In genomic region chr9:117945286-117945685, GRCh38 we compare ENCODE assay signal across 21 cellular contexts.
DNase-seq lines count a peak whose midpoint lies in the region; ATAC-seq, FAIRE-seq and TF ChIP-seq lines count a peak whose summit lies in the region.
"Had no signal": no experiment of that assay in that cellular context is flagged by ENCODE, and none has a peak within 500 bp of the region (broad histone marks: within the 10 kb centered on the region; RNA-seq: fewer than 3 reads in every experiment).

No MANE protein-coding gene starts in this region.

- WGBS in mammary epithelial cell (ENCODE audit: low coverage, missing lambda C conversion rate) = 77% methylated on average over 4 of the region's 4 CpGs
- no CpG with 5 or more reads among the region's 4 CpGs for WGBS in trophoblast cell (ENCODE audit: extremely low coverage, insufficient coverage, insufficient read length)
- WGBS in pancreas, 2 donors = 64% methylated on average over 4 of the region's 4 CpGs
- 21% methylated on average over 4 of the region's 4 CpGs for WGBS in HepG2 (ENCODE audit: low lambda C conversion rate)

- FAIRE-seq in pancreas (lab: Jason Lieb, UNC) (no peak), HepG2 (lab: Jason Lieb, UNC) (no peak)
- FAIRE-seq: G401.6, RCC 7860 had no signal

- no peak overlapping the region for H3K9ac ChIP-seq in MM.1S (ENCODE audit: low read length)
- H3K9ac ChIP-seq in mammary epithelial cell (ENCODE audit: insufficient read depth, low read length) = no peak overlapping the region
- H3K9ac ChIP-seq in trophoblast cell (ENCODE audit: low read length) = no peak overlapping the region
- no peak overlapping the region for H3K9ac ChIP-seq in HepG2 (ENCODE audit: insufficient read depth, low read depth, low read length)
- H3K9ac ChIP-seq: BLaER1, GM23248 had no signal

- no peak overlapping the region for H4K8ac ChIP-seq in trophoblast cell (ENCODE audit: low read depth, low read length)

- no peak overlapping the region for H3K23ac ChIP-seq in trophoblast cell (ENCODE audit: low read length)

- no peak overlapping the region for H3K14ac ChIP-seq in trophoblast cell (ENCODE audit: low read length)

- TF ChIP-seq RAD21 in HepG2 (CRISPR knock-in tag; IDR thresholded peaks at IDR 0.05) = no peak

- H3K4me1 ChIP-seq in MM.1S (ENCODE audit: low read length) (peaks cover 5% of the 10 kb centered on the region; the same call in 1 of the 2 replicates), mammary epithelial cell (ENCODE audit: insufficient read depth, low read length) (peaks cover 7% of the 10 kb centered on the region), trophoblast cell (ENCODE audit: control insufficient read depth in 1 of 2, insufficient read depth in 2 of 2, low read length in 2 of 2) (peaks cover 0 to 6% of the 10 kb centered on the region in 2 experiments), pancreas (no peaks in the 10 kb centered on the region), HepG2 (ENCODE audit: insufficient read depth, low read length) (no peaks in the 10 kb centered on the region)
- H3K4me1 ChIP-seq: BLaER1, SJCRH30 had no signal

- H3K4me2 ChIP-seq in MM.1S (ENCODE audit: low read depth, low read length) = peak overlapping the region; percentile 19
- H3K4me2 ChIP-seq in mammary epithelial cell (ENCODE audit: insufficient read depth, low read depth, low read length) = peak overlapping the region; percentile 41
- no peak overlapping the region for H3K4me2 ChIP-seq in trophoblast cell (ENCODE audit: low read length)
- H3K4me2 ChIP-seq in HepG2 (ENCODE audit: low read depth, low read length) = no peak overlapping the region
- H3K4me2 ChIP-seq: BLaER1 had no signal

- no peak for TF ChIP-seq POLR2A in HepG2 (IDR thresholded peaks at IDR 0.05; ENCODE audit: insufficient read depth in 1 of 2, low read depth in 2 of 2, low read length in 2 of 2)

- no peak overlapping the region for H2BK12ac ChIP-seq in trophoblast cell (ENCODE audit: low read length)

- TF ChIP-seq EP300 in HepG2 (IDR thresholded peaks at IDR 0.05; ENCODE audit: low read depth in 2 of 2, low read length in 2 of 2) (no peak), HepG2 (CRISPR knock-in tag; IDR thresholded peaks at IDR 0.05; ENCODE audit: borderline replicate concordance) (no peak)

- no peak overlapping the region for H2AFZ ChIP-seq in MM.1S (ENCODE audit: low read length)
- peak overlapping the region; percentile 42 for H2AFZ ChIP-seq in mammary epithelial cell (ENCODE audit: low read depth, low read length)
- no peak overlapping the region for H2AFZ ChIP-seq in trophoblast cell (ENCODE audit: insufficient read depth, low read length, poor library complexity)
- H2AFZ ChIP-seq in HepG2 (ENCODE audit: low read length) = no peak overlapping the region
- H2AFZ ChIP-seq: GM23248 had no signal

- intact Hi-C loops in mammary epithelial cell (cut with micrococcal nuclease) (no loop called here), pancreas (cut with DNase I) (no loop called here), HepG2 (cut with micrococcal nuclease; ENCODE audit: unreplicated experiment) (no loop called here)

- peaks cover 3% of the 10 kb centered on the region for H3K79me1 ChIP-seq in trophoblast cell (ENCODE audit: low read length)

- no peaks in the 10 kb centered on the region for H3K36me3 ChIP-seq in MM.1S (replicated peaks; ENCODE audit: insufficient read depth, low read length)
- no peaks in the 10 kb centered on the region for H3K36me3 ChIP-seq in mammary epithelial cell (ENCODE audit: insufficient read depth, low read length)
- no peaks in the 10 kb centered on the region for H3K36me3 ChIP-seq in trophoblast cell (ENCODE audit: control insufficient read depth in 1 of 2, insufficient read depth in 2 of 2, low read length in 2 of 2)
- no peaks in the 10 kb centered on the region for H3K36me3 ChIP-seq in pancreas
- no peaks in the 10 kb centered on the region for H3K36me3 ChIP-seq in HepG2 (replicated peaks in 1 of 2; ENCODE audit: control insufficient read depth in 1 of 2, insufficient read depth in 2 of 2, low read length in 2 of 2)
- H3K36me3 ChIP-seq: BLaER1, SJCRH30 had no signal

- DNase-seq in MM.1S (peak; percentile 56), mammary epithelial cell (no peak), trophoblast cell (no peak), pancreas (no peak), HepG2 (ENCODE audit: low spot score) (no peak), NCI-H446 (lab: John Stamatoyannopoulos, UW) (no peak)
- DNase-seq: CD4-positive, alpha-beta memory T cell; GM23248; H9; HFFc6; NCI-H187 treated with DMSO at 0.1 percent for 48 hours; NCI-H2107; NCI-H226; OCI-M1; SJCRH30; T-helper 1 cell had no signal

- TF ChIP-seq CTCF in MM.1S (IDR thresholded peaks at IDR 0.05; ENCODE audit: low read length) (no peak), mammary epithelial cell (conservative IDR thresholded peaks at IDR 0.05 in 1 of 2, IDR thresholded peaks at IDR 0.05 in 1 of 2; ENCODE audit: extremely low read depth in 1 of 2, insufficient read depth in 1 of 2, low read depth in 1 of 2, low read length in 2 of 2) (no peak), pancreas (IDR thresholded peaks at IDR 0.05) (no peak), HepG2 (CRISPR knock-in tag; IDR thresholded peaks at IDR 0.05) (no peak)

- H2BK5ac ChIP-seq in trophoblast cell (ENCODE audit: low read depth, low read length, poor library complexity) = peak overlapping the region; percentile 56

- H4K91ac ChIP-seq in trophoblast cell (ENCODE audit: low read depth, low read length) = no peak overlapping the region

- no peaks in the 10 kb centered on the region for H3K9me3 ChIP-seq in MM.1S (replicated peaks; ENCODE audit: insufficient read depth, low read length)
- no peaks in the 10 kb centered on the region for H3K9me3 ChIP-seq in mammary epithelial cell (replicated peaks; ENCODE audit: insufficient read depth, low read length)
- H3K9me3 ChIP-seq in trophoblast cell (ENCODE audit: insufficient read depth, low read depth, low read length) = no peaks in the 10 kb centered on the region
- no peaks in the 10 kb centered on the region for H3K9me3 ChIP-seq in pancreas
- H3K9me3 ChIP-seq in HepG2 (ENCODE audit: low read length) = peaks cover 11% of the 10 kb centered on the region
- H3K9me3 ChIP-seq: BLaER1, SJCRH30 had no signal

- CTCF ChIA-PET in mammary epithelial cell (lab: Charles Lee; ENCODE audit: low non-redundant PET) = no interaction called here
- CTCF ChIA-PET in HepG2 (lab: Yijun Ruan, JAX; ENCODE audit: low intra/inter-chr PET ratio, low total read pairs) = no interaction called here

- in situ Hi-C loops in mammary epithelial cell (cut with MboI; ENCODE audit: low sequenced_read_pairs in 2 of 2) (no loop called here), HepG2 (cut with HindIII; ENCODE audit: extremely low pct_ligation_motif_present, low pct_unique_long_range_greater_than_20kb) (no loop called here)

- no peak overlapping the region for H3K4ac ChIP-seq in trophoblast cell (ENCODE audit: low read depth, low read length)

- POLR2A ChIA-PET in HepG2 (lab: Yijun Ruan, JAX) = no interaction called here

- BruUV-seq in mammary epithelial cell (replicated peaks; lab: Mats Ljungman, UMichigan) (no TSS peak), HepG2 (replicated peaks; lab: Mats Ljungman, UMichigan) (no TSS peak)

- no peak overlapping the region for H2AK5ac ChIP-seq in trophoblast cell (ENCODE audit: low read length)

- dilution Hi-C loops in mammary epithelial cell (cut with HindIII; ENCODE audit: low sequenced_read_pairs) = no loop called here

- ATAC-seq in GM18867 (IDR thresholded peaks at IDR 0.05; ENCODE audit: unreplicated experiment) = peak; percentile 98
- ATAC-seq in pancreas = no peak
- no peak for ATAC-seq in HepG2
- no peak for ATAC-seq in GM18873 (IDR thresholded peaks at IDR 0.05; ENCODE audit: low FRiP score, unreplicated experiment)

- 0 out of 2 replicates have a peak, but pooled peaks cover 3% of the 10 kb centered on the region for H3F3A ChIP-seq in MM.1S (ENCODE audit: insufficient read depth, low read length)

- H3K4me3 ChIP-seq in MM.1S (ENCODE audit: low read length) (no peak overlapping the region), mammary epithelial cell (replicated peaks in 1 of 3; ENCODE audit: insufficient read depth in 1 of 3, low read depth in 2 of 3, low read length in 3 of 3) (no peak overlapping the region), trophoblast cell (ENCODE audit: low read depth, low read length) (no peak overlapping the region), pancreas (no peak overlapping the region), HepG2 (replicated peaks in 1 of 3; ENCODE audit: insufficient read depth in 1 of 3, low read depth in 2 of 3, low read length in 3 of 3) (no peak overlapping the region)
- H3K4me3 ChIP-seq: BLaER1, GM23248, SJCRH30 had no signal

- peak overlapping the region; percentile 80 for H2BK120ac ChIP-seq in trophoblast cell (ENCODE audit: insufficient read depth, low read length, poor library complexity)

- H4K12ac ChIP-seq in trophoblast cell (ENCODE audit: low read depth, low read length) = no peak overlapping the region

- H3K18ac ChIP-seq in trophoblast cell (ENCODE audit: low read length) = no peak overlapping the region

- peak overlapping the region; percentile 16; the same call in 1 of the 2 replicates for H3K27ac ChIP-seq in MM.1S (ENCODE audit: low read length)
- H3K27ac ChIP-seq in mammary epithelial cell (ENCODE audit: insufficient read depth, low read depth, low read length) = no peak overlapping the region
- no peak overlapping the region for H3K27ac ChIP-seq in trophoblast cell (ENCODE audit: low read depth, low read length)
- no peak overlapping the region for H3K27ac ChIP-seq in pancreas
- no peak overlapping the region for H3K27ac ChIP-seq in HepG2 (ENCODE audit: extremely low read length, insufficient read depth, low read length)
- H3K27ac ChIP-seq: BLaER1, GM23248, SJCRH30 had no signal

- H3K27me3 ChIP-seq in MM.1S (replicated peaks; ENCODE audit: insufficient read depth, low read length) (no peaks in the 10 kb centered on the region), mammary epithelial cell (ENCODE audit: insufficient read depth, low read length) (no peaks in the 10 kb centered on the region), trophoblast cell (ENCODE audit: insufficient read depth, low read length) (no peaks in the 10 kb centered on the region), pancreas (no peaks in the 10 kb centered on the region), HepG2 (ENCODE audit: control insufficient read depth in 1 of 2, insufficient read depth in 2 of 2, low read length in 2 of 2) (no peaks in the 10 kb centered on the region)
- H3K27me3 ChIP-seq: BLaER1, SJCRH30 had no signal

- H4K20me1 ChIP-seq in MM.1S (ENCODE audit: insufficient read depth, low read length) (no peaks in the 10 kb centered on the region), mammary epithelial cell (ENCODE audit: insufficient read depth, low read length) (no peaks in the 10 kb centered on the region), HepG2 (ENCODE audit: insufficient read depth, low read length) (no peaks in the 10 kb centered on the region)
- H4K20me1 ChIP-seq: BLaER1 had no signal

- no peaks in the 10 kb centered on the region for H3K79me2 ChIP-seq in MM.1S (ENCODE audit: low read length)
- H3K79me2 ChIP-seq in mammary epithelial cell (ENCODE audit: insufficient read depth, low read length) = no peaks in the 10 kb centered on the region
- no peaks in the 10 kb centered on the region for H3K79me2 ChIP-seq in trophoblast cell (ENCODE audit: control insufficient read depth, insufficient read depth, low read length, poor library complexity)
- no peaks in the 10 kb centered on the region for H3K79me2 ChIP-seq in HepG2 (ENCODE audit: insufficient read depth, low read length)

- no peaks in the 10 kb centered on the region for H3K9me2 ChIP-seq in MM.1S (replicated peaks; ENCODE audit: insufficient read depth, low read length)

Comparison
In these comparisons a context has a peak if more than half of its experiments do, and no peak if none do; other contexts are left out.
1. H3K4me2 ChIP-seq: peak in MM.1S (single experiment) and mammary epithelial cell (single experiment); none in trophoblast cell (single experiment) and HepG2 (single experiment).